ENCODE assay signal across 16 cellular contexts in genomic region chr19:23769691-23770468, GRCh38. TPM values are rescaled to one million over a fixed set of nuclear protein-coding genes. Genes with fewer than 3 reads are reported as not detected.
DNase-seq lines count a peak whose midpoint lies in the region; ATAC-seq and TF ChIP-seq lines count a peak whose summit lies in the region.
"Had no signal": no experiment of that assay in that cellular context is flagged by ENCODE, and none has a peak within 500 bp of the region (broad histone marks: within the 10 kb centered on the region; RNA-seq: fewer than 3 reads in every experiment).

No MANE protein-coding gene starts in this region.

- H3F3A ChIP-seq in neural progenitor cell (ENCODE audit: low read depth) = no peaks in the 10 kb centered on the region

- H2AK5ac ChIP-seq in mesendoderm (ENCODE audit: low read length) = no peak overlapping the region

- ATAC-seq in activated T-cell treated with anti-CD3 and anti-CD28 coated beads, Interleukin-2, amount 50 U/mL, for 72 hours (replicated peaks in 1 of 2) = peak in 1 of 2 donors; percentile 9
- ATAC-seq in activated T-cell treated with anti-CD3 and anti-CD28 coated beads, Interleukin-2, amount 50 U/mL, for 4 hours = no peak
- no peak for ATAC-seq in WTC11
- ATAC-seq in sciatic nerve = no peak
- no peak for ATAC-seq in HG03196 (IDR thresholded peaks at IDR 0.05; ENCODE audit: unreplicated experiment)
- ATAC-seq: A549 had no signal

- no peaks in the 10 kb centered on the region for H3K27me3 Mint-ChIP-seq in activated T-cell treated with anti-CD3 and anti-CD28 coated beads, Interleukin-2, amount 50 U/mL, for 72 hours (ENCODE audit: low read depth)
- no peaks in the 10 kb centered on the region for H3K27me3 Mint-ChIP-seq in activated T-cell treated with anti-CD3 and anti-CD28 coated beads, Interleukin-2, amount 50 U/mL, for 4 hours (ENCODE audit: low read depth)
- H3K27me3 Mint-ChIP-seq in WTC11 (ENCODE audit: low read depth) = no peaks in the 10 kb centered on the region
- H3K27me3 Mint-ChIP-seq in neural progenitor cell (ENCODE audit: insufficient read depth, low read depth) = peaks cover 4% of the 10 kb centered on the region

- H3K27me3 ChIP-seq in esophagus squamous epithelium = no peaks in the 10 kb centered on the region
- no peaks in the 10 kb centered on the region for H3K27me3 ChIP-seq in neural progenitor cell
- H3K27me3 ChIP-seq in mesendoderm (ENCODE audit: insufficient read depth, low read length, poor library complexity) = no peaks in the 10 kb centered on the region
- H3K27me3 ChIP-seq: BLaER1 treated with 17β-estradiol and CSF1 and Interleukin-3, amounts not matched to agents 10 nM and 100 nM had no signal

- H2BK120ac ChIP-seq in mesendoderm (ENCODE audit: low read depth, low read length) = no peak overlapping the region

- H3K9ac ChIP-seq in neural progenitor cell (no peak overlapping the region), mesendoderm (ENCODE audit: low read length) (no peak overlapping the region)
- H3K9ac ChIP-seq: BLaER1 treated with 17β-estradiol and CSF1 and Interleukin-3, amounts not matched to agents 10 nM and 100 nM had no signal

- H3K9me3 Mint-ChIP-seq in activated T-cell treated with anti-CD3 and anti-CD28 coated beads, Interleukin-2, amount 50 U/mL, for 72 hours = peaks cover 2 to 7% of the 10 kb centered on the region in 2 donors
- no peaks in the 10 kb centered on the region for H3K9me3 Mint-ChIP-seq in activated T-cell treated with anti-CD3 and anti-CD28 coated beads, Interleukin-2, amount 50 U/mL, for 4 hours
- H3K9me3 Mint-ChIP-seq in WTC11 (no peaks in the 10 kb centered on the region), neural progenitor cell (peaks cover 83% of the 10 kb centered on the region)

- 79% methylated on average over 3 of the region's 3 CpGs for WGBS in esophagus squamous epithelium, 2 donors
- no CpG with 5 or more reads among the region's 3 CpGs for WGBS in mesendoderm (ENCODE audit: extremely low coverage, insufficient coverage, low lambda C conversion rate)

- peaks cover 97% of the 10 kb centered on the region for H3K79me2 ChIP-seq in neural progenitor cell (ENCODE audit: low read depth)
- peaks cover 82% of the 10 kb centered on the region for H3K79me2 ChIP-seq in mesendoderm (ENCODE audit: control insufficient read depth, insufficient read depth, low read length)

- H3K56ac ChIP-seq in mesendoderm (ENCODE audit: low read length) = no peak overlapping the region

- peaks cover 22 to 24% of the 10 kb centered on the region in 2 donors for H3K36me3 Mint-ChIP-seq in activated T-cell treated with anti-CD3 and anti-CD28 coated beads, Interleukin-2, amount 50 U/mL, for 72 hours (ENCODE audit: insufficient read depth in 2 of 2)
- peaks cover 13% of the 10 kb centered on the region for H3K36me3 Mint-ChIP-seq in activated T-cell treated with anti-CD3 and anti-CD28 coated beads, Interleukin-2, amount 50 U/mL, for 4 hours (ENCODE audit: insufficient read depth)
- H3K36me3 Mint-ChIP-seq in WTC11 (peaks cover 64% of the 10 kb centered on the region), neural progenitor cell (peaks cover 81% of the 10 kb centered on the region)

- peaks cover 29% of the 10 kb centered on the region for H3K4me1 Mint-ChIP-seq in activated T-cell treated with anti-CD3 and anti-CD28 coated beads, Interleukin-2, amount 50 U/mL, for 72 hours (ENCODE audit: low read depth)
- H3K4me1 Mint-ChIP-seq in activated T-cell treated with anti-CD3 and anti-CD28 coated beads, Interleukin-2, amount 50 U/mL, for 4 hours (ENCODE audit: low read depth) = peaks cover 21% of the 10 kb centered on the region
- H3K4me1 Mint-ChIP-seq in WTC11 = peaks cover 32% of the 10 kb centered on the region
- no peaks in the 10 kb centered on the region for H3K4me1 Mint-ChIP-seq in neural progenitor cell

- no peak for DNase-seq in activated T-cell treated with anti-CD3 and anti-CD28 coated beads, Interleukin-2, amount 50 U/mL, for 72 hours
- no peak for DNase-seq in activated T-cell treated with anti-CD3 and anti-CD28 coated beads, Interleukin-2, amount 50 U/mL, for 4 hours
- DNase-seq in WTC11 (ENCODE audit: low spot score) = no peak
- no peak for DNase-seq in esophagus squamous epithelium (lab: John Stamatoyannopoulos, UW)
- DNase-seq in neural progenitor cell (ENCODE audit: low spot score) = no peak
- DNase-seq in sciatic nerve (ENCODE audit: low spot score) = no peak
- DNase-seq in mesendoderm = no peak
- DNase-seq: DND-41, GDM1, GOT3, NCI-H187, NCI-H226, NCI-H526 had no signal

- H2BK5ac ChIP-seq in mesendoderm (ENCODE audit: low read length) = no peak overlapping the region

- POLR2A ChIA-PET in WTC11 (lab: Charles Lee) = no interaction called here

- H2AFZ ChIP-seq in neural progenitor cell (replicated peaks) = no peak overlapping the region

- peak overlapping the region in 1 of 2 donors; percentile 50 for H3K4me3 Mint-ChIP-seq in activated T-cell treated with anti-CD3 and anti-CD28 coated beads, Interleukin-2, amount 50 U/mL, for 72 hours
- H3K4me3 Mint-ChIP-seq in activated T-cell treated with anti-CD3 and anti-CD28 coated beads, Interleukin-2, amount 50 U/mL, for 4 hours = no peak overlapping the region
- H3K4me3 Mint-ChIP-seq in WTC11 (no peak overlapping the region), neural progenitor cell (peak overlapping the region; percentile 18)

- H3K79me1 ChIP-seq in mesendoderm (ENCODE audit: low read length) = peaks cover 3% of the 10 kb centered on the region

- H3K27ac ChIP-seq in esophagus squamous epithelium = peak overlapping the region; percentile 38 to 82 (median 68)
- H3K27ac ChIP-seq in neural progenitor cell = no peak overlapping the region
- no peak overlapping the region for H3K27ac ChIP-seq in mesendoderm (ENCODE audit: low read depth, low read length)
- H3K27ac ChIP-seq: A549; BLaER1 treated with 17β-estradiol and CSF1 and Interleukin-3, amounts not matched to agents 10 nM and 100 nM had no signal

- intact Hi-C loops in esophagus squamous epithelium (cut with DNase I) = no loop called here
- intact Hi-C loops in sciatic nerve (cut with DNase I) = no loop called here

- no peak overlapping the region for H3K4me3 ChIP-seq in esophagus squamous epithelium
- no peak overlapping the region for H3K4me3 ChIP-seq in neural progenitor cell
- H3K4me3 ChIP-seq in mesendoderm (ENCODE audit: low read length) = no peak overlapping the region
- H3K4me3 ChIP-seq: A549; BLaER1 treated with 17β-estradiol and CSF1 and Interleukin-3, amounts not matched to agents 10 nM and 100 nM had no signal

- H3K4me1 ChIP-seq in esophagus squamous epithelium (peaks cover 0 to 12% (median 0%) of the 10 kb centered on the region in 3 donors), neural progenitor cell (peaks cover 2% of the 10 kb centered on the region), mesendoderm (ENCODE audit: control insufficient read depth, low read depth, low read length) (no peaks in the 10 kb centered on the region)
- H3K4me1 ChIP-seq: A549; BLaER1 treated with 17β-estradiol and CSF1 and Interleukin-3, amounts not matched to agents 10 nM and 100 nM had no signal

- H3K18ac ChIP-seq in mesendoderm (ENCODE audit: low read length) = no peak overlapping the region

- no peak overlapping the region for H4K8ac ChIP-seq in mesendoderm (ENCODE audit: low read depth, low read length)

- H3K36me3 ChIP-seq in esophagus squamous epithelium (peaks cover 0 to 13% (median 0%) of the 10 kb centered on the region in 3 donors), neural progenitor cell (peaks cover 10% of the 10 kb centered on the region), mesendoderm (ENCODE audit: control insufficient read depth, insufficient read depth, low read length) (peaks cover 4% of the 10 kb centered on the region)

- no peak overlapping the region for H3K4ac ChIP-seq in mesendoderm (ENCODE audit: low read depth, low read length)

- CTCF ChIA-PET in WTC11 (lab: Charles Lee) = no interaction called here

- H4K5ac ChIP-seq in mesendoderm (ENCODE audit: low read length) = no peak overlapping the region

- TF ChIP-seq CTCF in WTC11 (IDR thresholded peaks at IDR 0.05) (no peak), esophagus squamous epithelium (IDR thresholded peaks at IDR 0.05) (no peak), neural progenitor cell (IDR thresholded peaks at IDR 0.05) (no peak)

- H3K4me2 ChIP-seq in neural progenitor cell (no peak overlapping the region), mesendoderm (ENCODE audit: low read length) (no peak overlapping the region)
- H3K4me2 ChIP-seq: A549; BLaER1 treated with 17β-estradiol and CSF1 and Interleukin-3, amounts not matched to agents 10 nM and 100 nM had no signal

- peaks cover 63% of the 10 kb centered on the region for H4K20me1 ChIP-seq in neural progenitor cell (ENCODE audit: low read depth)
- H4K20me1 ChIP-seq: BLaER1 treated with 17β-estradiol and CSF1 and Interleukin-3, amounts not matched to agents 10 nM and 100 nM had no signal

- H3K9me3 ChIP-seq in esophagus squamous epithelium (no peaks in the 10 kb centered on the region), neural progenitor cell (ENCODE audit: low read depth) (no peaks in the 10 kb centered on the region)

- TF ChIP-seq POLR2A in esophagus squamous epithelium (IDR thresholded peaks at IDR 0.05) = no peak

- H3K23ac ChIP-seq in mesendoderm (ENCODE audit: low read length) = no peak overlapping the region

- peak overlapping the region; percentile 64 for H3K27ac Mint-ChIP-seq in activated T-cell treated with anti-CD3 and anti-CD28 coated beads, Interleukin-2, amount 50 U/mL, for 72 hours
- H3K27ac Mint-ChIP-seq in WTC11 (peak overlapping the region; percentile 53; the same call in 1 of the 2 replicates), neural progenitor cell (no peak overlapping the region)

- no peak overlapping the region for H2BK15ac ChIP-seq in mesendoderm (replicated peaks; ENCODE audit: low read depth)

RNA-seq across cellular contexts. Expression of gene ZNF681, which starts 11.2 kb away (rescaled TPM):
- 1 to 10 TPM; 4.7 to 7.0 TPM for total RNA-seq in activated T-cell treated with anti-CD3 and anti-CD28 coated beads, Interleukin-2, amount 50 U/mL, for 72 hours
- 1 to 10 TPM; 3.7 to 4.3 (median 4.3) TPM for total RNA-seq in activated T-cell treated with anti-CD3 and anti-CD28 coated beads, Interleukin-2, amount 50 U/mL, for 4 hours
- total RNA-seq in WTC11 (2021) (12.9 to 16.9 TPM (median 14.5 TPM) in 3 replicates), esophagus squamous epithelium (1 to 10 TPM; 2.3 to 6.2 (median 2.5) TPM), neural progenitor cell (ENCODE audit: low replicate concordance) (11.4 and 16.7 TPM in 2 replicates), sciatic nerve (1.8 TPM)
- polyA plus RNA-seq in mesendoderm (2013, experiment 1 of 2) = 3.9 TPM
- 4.0 TPM for polyA plus RNA-seq in mesendoderm (2013, experiment 2 of 2)

Comparison
In these comparisons a context has a peak if more than half of its experiments do, and no peak if none do; other contexts are left out.
1. H3K27ac ChIP-seq: peak in esophagus squamous epithelium (4 of 4); none in neural progenitor cell (single experiment) and mesendoderm (single experiment).